Comparison of ENCODE assay signal across 10 cellular contexts in the genomic region with DNA sequence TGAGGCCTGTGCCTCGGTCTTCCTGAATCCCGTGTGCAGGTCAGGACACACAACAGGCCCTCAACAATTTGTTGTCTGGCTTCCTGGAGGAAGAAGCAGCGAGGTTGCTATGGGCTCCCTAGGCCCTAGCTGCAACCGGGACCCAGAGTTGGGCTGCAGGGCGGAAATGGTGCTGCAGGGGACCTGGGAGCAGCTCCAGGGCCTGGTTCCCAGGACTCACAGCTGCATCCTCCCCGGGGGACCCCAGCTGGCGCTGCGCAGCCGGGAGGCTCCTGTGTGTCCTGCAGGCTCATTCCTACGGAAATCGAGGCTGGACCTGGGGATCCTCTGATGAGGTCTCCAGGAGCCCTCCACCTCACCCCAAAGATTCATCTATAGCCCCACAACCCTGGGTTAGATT. TPM values are rescaled to one million over a fixed set of nuclear protein-coding genes. Genes with fewer than 3 reads are reported as not detected.
DNase-seq lines count a peak whose midpoint lies in the region; ATAC-seq and TF ChIP-seq lines count a peak whose summit lies in the region.
"Had no signal": no experiment of that assay in that cellular context is flagged by ENCODE, and none has a peak within 500 bp of the region (broad histone marks: within the 10 kb centered on the region; RNA-seq: fewer than 3 reads in every experiment).

No MANE protein-coding gene starts in this region.

- no peaks in the 10 kb centered on the region for H3K9me3 Mint-ChIP-seq in activated CD4-positive, alpha-beta T cell treated with anti-CD3 and anti-CD28 coated beads, Interleukin-2, amount 10 ng/mL, durations not matched to agents 24 days and 14 days
- H3K9me3 Mint-ChIP-seq in activated naive CD4-positive, alpha-beta T cell treated with anti-CD3 and anti-CD28 coated beads, Interleukin-2, amount 50 U/mL, for 72 hours, result no peaks in the 10 kb centered on the region

- DNase-seq in activated CD4-positive, alpha-beta T cell treated with anti-CD3 and anti-CD28 coated beads, Interleukin-2, amount 10 ng/mL, durations not matched to agents 24 days and 14 days, result peak; percentile 67
- DNase-seq in activated CD4-positive, alpha-beta T cell treated with anti-CD3 and anti-CD28 coated beads, Interleukin-2, amount 50 U/mL, for 4 hours, result no peak
- DNase-seq in activated naive CD4-positive, alpha-beta T cell treated with anti-CD3 and anti-CD28 coated beads, Interleukin-2, amount 50 U/mL, for 72 hours (ENCODE audit: low spot score in 2 of 2), result no peak
- DNase-seq in thoracic aorta (ENCODE audit: low spot score), result no peak
- DNase-seq in NCI-H1092 (lab: John Stamatoyannopoulos, UW), result no peak
- no peak for DNase-seq in KBM-7
- DNase-seq in GM03348 (ENCODE audit: low spot score), result no peak
- DNase-seq: ACHN had no signal

- peaks cover 18 to 24% of the 10 kb centered on the region in 2 donors for H3K4me1 ChIP-seq in thoracic aorta (ENCODE audit: control insufficient read depth in 1 of 2, low read depth in 2 of 2)

- ATAC-seq in activated naive CD4-positive, alpha-beta T cell treated with anti-CD3 and anti-CD28 coated beads, Interleukin-2, amount 50 U/mL, for 72 hours, result no peak
- no peak for ATAC-seq in thoracic aorta (ENCODE audit: insufficient number of reproducible peaks, low FRiP score, low read depth)

- H3K27ac ChIP-seq in layer of hippocampus (ENCODE audit: low read depth, low read length) (peak overlapping the region; percentile 30), thoracic aorta (peak overlapping the region in 1 of 2 donors; percentile 41)

- peak overlapping the region; percentile 94 for H3K27ac Mint-ChIP-seq in activated CD4-positive, alpha-beta T cell treated with anti-CD3 and anti-CD28 coated beads, Interleukin-2, amount 10 ng/mL, durations not matched to agents 24 days and 14 days
- peak overlapping the region; percentile 97 to 99 for H3K27ac Mint-ChIP-seq in activated naive CD4-positive, alpha-beta T cell treated with anti-CD3 and anti-CD28 coated beads, Interleukin-2, amount 50 U/mL, for 72 hours

- no peaks in the 10 kb centered on the region for H3K36me3 ChIP-seq in thoracic aorta
- H3K36me3 ChIP-seq: cardiac muscle cell had no signal

- no peak overlapping the region for H3K4me3 Mint-ChIP-seq in activated CD4-positive, alpha-beta T cell treated with anti-CD3 and anti-CD28 coated beads, Interleukin-2, amount 10 ng/mL, durations not matched to agents 24 days and 14 days

- no peaks in the 10 kb centered on the region for H3K9me3 ChIP-seq in thoracic aorta

- H3K27me3 Mint-ChIP-seq in activated CD4-positive, alpha-beta T cell treated with anti-CD3 and anti-CD28 coated beads, Interleukin-2, amount 10 ng/mL, durations not matched to agents 24 days and 14 days, result no peaks in the 10 kb centered on the region

- peaks cover 9% of the 10 kb centered on the region for H3K36me3 Mint-ChIP-seq in activated CD4-positive, alpha-beta T cell treated with anti-CD3 and anti-CD28 coated beads, Interleukin-2, amount 10 ng/mL, durations not matched to agents 24 days and 14 days (ENCODE audit: low read depth)
- peaks cover 0 to 5% of the 10 kb centered on the region in 2 donors for H3K36me3 Mint-ChIP-seq in activated naive CD4-positive, alpha-beta T cell treated with anti-CD3 and anti-CD28 coated beads, Interleukin-2, amount 50 U/mL, for 72 hours

- intact Hi-C loops in activated CD4-positive, alpha-beta T cell treated with anti-CD3 and anti-CD28 coated beads, Interleukin-2, amount 10 ng/mL, durations not matched to agents 24 days and 14 days (cut with micrococcal nuclease), result loop anchor here (5.0 kb wide), 2 partner anchors 81 to 166 kb away; partner anchors contain the start of genes HDGFL2 and SEMA6B

- peak overlapping the region; percentile 76 for H3K4me3 ChIP-seq in thoracic aorta

- H3K27me3 ChIP-seq in layer of hippocampus (ENCODE audit: control insufficient read depth, insufficient read depth, low read length) (no peaks in the 10 kb centered on the region), thoracic aorta (replicated peaks; ENCODE audit: insufficient read depth) (no peaks in the 10 kb centered on the region)
- H3K27me3 ChIP-seq: cardiac muscle cell had no signal

- no peak for TF ChIP-seq CTCF in thoracic aorta (IDR thresholded peaks at IDR 0.05)

- in situ Hi-C loops in KBM-7 (cut with MboI; ENCODE audit: low pct_unique_long_range_greater_than_20kb, low sequenced_read_pairs), result no loop called here

- H3K4me1 Mint-ChIP-seq in activated CD4-positive, alpha-beta T cell treated with anti-CD3 and anti-CD28 coated beads, Interleukin-2, amount 10 ng/mL, durations not matched to agents 24 days and 14 days, result peaks cover 36% of the 10 kb centered on the region

RNA-seq across cellular contexts. Expression of gene TNFAIP8L1, which starts 1.0 kb away (rescaled TPM):
- 12.5 and 13.5 TPM in 2 replicates for total RNA-seq in activated CD4-positive, alpha-beta T cell treated with anti-CD3 and anti-CD28 coated beads, Interleukin-2, amount 10 ng/mL, durations not matched to agents 24 days and 14 days
- total RNA-seq in activated naive CD4-positive, alpha-beta T cell treated with anti-CD3 and anti-CD28 coated beads, Interleukin-2, amount 50 U/mL, for 72 hours, result 10 to 100 TPM; 25.9 to 31.3 TPM
- total RNA-seq in thoracic aorta, result 1 to 10 TPM; 4.2 to 4.3 TPM

RNA-seq across cellular contexts. Expression of gene MYDGF, which starts 31.8 kb away (rescaled TPM):
- 85.2 and 90.8 TPM in 2 replicates for total RNA-seq in activated CD4-positive, alpha-beta T cell treated with anti-CD3 and anti-CD28 coated beads, Interleukin-2, amount 10 ng/mL, durations not matched to agents 24 days and 14 days
- 10 to 100 TPM; 40.2 to 48.5 TPM for total RNA-seq in activated naive CD4-positive, alpha-beta T cell treated with anti-CD3 and anti-CD28 coated beads, Interleukin-2, amount 50 U/mL, for 72 hours
- total RNA-seq in thoracic aorta, result 10 to 100 TPM; 59.3 to 72.9 TPM
